Comparison of ENCODE assay signal across 16 cellular contexts in genomic region chr13:95955255-95955654, GRCh38.
A peak's percentile ranks its signal among the peaks of the same experiment; 100 is the strongest.
DNase-seq lines count a peak whose midpoint lies in the region; ATAC-seq lines count a peak whose summit lies in the region.
"Had no signal": no experiment of that assay in that cellular context is flagged by ENCODE, and none has a peak within 500 bp of the region (broad histone marks: within the 10 kb centered on the region; RNA-seq: fewer than 3 reads in every experiment).

No MANE protein-coding gene starts in this region.

- no peaks in the 10 kb centered on the region for H3K36me3 Mint-ChIP-seq in T-cell

- POLR2A ChIA-PET in T-cell (lab: Charles Lee) = no interaction called here

- H3K27ac Mint-ChIP-seq in T-cell = no peak overlapping the region

- no peaks in the 10 kb centered on the region for H3K4me1 Mint-ChIP-seq in T-cell

- H3K4me3 Mint-ChIP-seq in T-cell = no peak overlapping the region

- H3K27me3 Mint-ChIP-seq in T-cell = no peaks in the 10 kb centered on the region

- peaks cover 4 to 19% (median 16%) of the 10 kb centered on the region in 3 donors for H3K9me3 Mint-ChIP-seq in T-cell

- ATAC-seq in GM18508 (IDR thresholded peaks at IDR 0.05; ENCODE audit: insufficient read depth, unreplicated experiment) (peak; percentile 86), GM19463 (IDR thresholded peaks at IDR 0.05; ENCODE audit: unreplicated experiment) (peak; percentile 83), HG02852 (IDR thresholded peaks at IDR 0.05; ENCODE audit: unreplicated experiment) (peak; percentile 95), HG03520 (IDR thresholded peaks at IDR 0.05; ENCODE audit: unreplicated experiment) (peak; percentile 96), T-cell (replicated peaks in 1 of 4) (no peak)

- CTCF ChIA-PET in T-cell (lab: Charles Lee) = no interaction called here

- DNase-seq in NCI-H146 (lab: John Stamatoyannopoulos, UW) = no peak
- no peak for DNase-seq in epidermal melanocyte (ENCODE audit: insufficient read length, low spot score)
- no peak for DNase-seq in NCI-H2081 treated with DMSO at 0.1 percent for 48 hours (lab: John Stamatoyannopoulos, UW)
- DNase-seq in T-cell = no peak
- DNase-seq: activated CD4-positive, alpha-beta T cell treated with anti-CD3 and anti-CD28 coated beads, Interleukin-2, amount 50 U/mL, for 1 hour; activated gamma-delta T cell; brain microvascular endothelial cell; HCEC 1CT; NCI-H1105 treated with DMSO at 0.1 percent for 48 hours; NCI-H510A treated with DMSO at 0.1 percent for 48 hours; stimulated activated CD4-positive, alpha-beta T cell treated with anti-CD3 and anti-CD28 coated beads, Interleukin-4, amount 100 ng/mL, for 1 hour; stimulated activated naive CD4-positive, alpha-beta T cell treated with Interleukin-2 at 50 U/mL for 16 hours had no signal

Comparison
In these comparisons a context has a peak if more than half of its experiments do, and no peak if none do; other contexts are left out.
1. ATAC-seq: peak in GM18508 (single experiment), GM19463 (single experiment), HG02852 (single experiment) and HG03520 (single experiment); none in T-cell (0 of 4).